Comparison of ENCODE assay signal across 8 cellular contexts in the genomic region with DNA sequence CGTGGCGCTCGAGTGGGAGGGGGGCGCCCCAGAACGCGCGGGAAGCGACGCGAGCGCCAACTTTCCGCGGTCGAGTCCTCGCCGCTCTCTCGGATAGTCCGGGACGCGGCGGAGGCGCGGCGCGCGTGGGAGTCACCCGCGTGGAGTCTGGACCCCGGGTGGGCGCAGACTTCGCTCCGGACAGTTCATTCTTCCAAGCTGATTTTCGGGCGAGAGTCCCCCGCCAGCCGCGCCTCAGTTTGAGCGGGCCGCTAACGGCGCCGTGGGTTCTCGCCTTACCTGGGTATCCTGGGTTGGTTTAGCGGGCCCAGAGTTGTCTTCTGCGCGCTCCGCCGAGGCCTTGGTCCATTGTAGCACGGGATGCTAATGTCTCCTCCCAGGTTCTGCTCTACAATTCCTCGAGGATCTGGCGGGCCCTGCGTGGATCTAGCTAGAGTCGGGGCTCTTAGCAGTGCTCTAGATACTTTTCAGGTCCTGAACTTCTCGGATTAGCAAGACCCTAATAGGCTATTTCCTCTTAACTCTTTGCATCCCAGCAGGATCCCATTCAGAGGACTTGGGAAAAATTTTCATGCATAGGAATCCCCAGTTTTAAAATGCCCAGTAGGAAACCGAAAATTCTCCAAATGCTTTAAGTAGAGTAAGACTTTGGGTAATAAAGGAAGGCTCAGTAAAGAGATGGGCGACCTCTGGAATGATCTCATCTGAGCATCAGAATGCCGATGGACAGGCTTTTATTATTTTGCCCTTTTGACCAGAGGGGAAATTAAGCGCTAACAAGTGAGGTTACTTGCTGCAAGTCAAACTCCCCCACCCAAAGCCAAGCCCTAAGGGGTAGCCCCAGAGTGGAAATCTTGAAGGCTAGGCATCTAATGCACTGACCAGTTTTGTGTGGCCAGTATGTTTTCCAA. TPM values are rescaled to one million over a fixed set of nuclear protein-coding genes. Genes with fewer than 3 reads are reported as not detected.
DNase-seq lines count a peak whose midpoint lies in the region; ATAC-seq, FAIRE-seq and TF ChIP-seq lines count a peak whose summit lies in the region.

No MANE protein-coding gene starts in this region.

- ATAC-seq in GM18511 (IDR thresholded peaks at IDR 0.05; ENCODE audit: unreplicated experiment) (no peak), HG02588 (IDR thresholded peaks at IDR 0.05; ENCODE audit: unreplicated experiment) (no peak)

- TF ChIP-seq CTCF in bronchial epithelial cell (IDR thresholded peaks at IDR 0.05; ENCODE audit: insufficient read depth, low read length, severe bottlenecking), result no peak

- no peaks in the 10 kb centered on the region for H3K36me3 ChIP-seq in bronchial epithelial cell (ENCODE audit: control insufficient read depth, insufficient read depth, low read length)

- peak; percentile 65 for FAIRE-seq in GM12891 (lab: Jason Lieb, UNC)
- FAIRE-seq in bronchial epithelial cell (lab: Jason Lieb, UNC), result no peak

- DNase-seq in GM12891 (ENCODE audit: insufficient read length, low spot score), result no peak
- no peak for DNase-seq in bronchial epithelial cell (ENCODE audit: low read depth)
- DNase-seq in kidney glomerular epithelial cell (lab: John Stamatoyannopoulos, UW), result peak; percentile 23
- peak; percentile 17 for DNase-seq in stimulated activated CD8-positive, alpha-beta memory T cell treated with anti-CD3 and anti-CD28 coated beads, Interleukin-12 subunit alpha, Interleukin-12 subunit beta, amount 100 ng/mL, for 4 hours (ENCODE audit: low read depth)
- DNase-seq in NCI-H187 (lab: John Stamatoyannopoulos, UW), result no peak

- TF ChIP-seq POLR2A in GM12891 (IDR thresholded peaks at IDR 0.05; ENCODE audit: low read depth, low read length), result no peak
- 0 out of 2 replicates have a peak, but pooled peaks have one; percentile 10 for TF ChIP-seq POLR2A in Raji (IDR thresholded peaks at IDR 0.05; ENCODE audit: insufficient read depth, low read depth, low read length)

- peaks cover 20% of the 10 kb centered on the region for H3K27me3 ChIP-seq in bronchial epithelial cell (ENCODE audit: control insufficient read depth, insufficient read depth, low read length)

- peak overlapping the region; percentile 32 for H3K4me3 ChIP-seq in bronchial epithelial cell (ENCODE audit: low read depth, low read length)

TF ChIP-seq in GM12891, 5 proteins besides CTCF, POLR2A, EP300 and RAD21:
- TF ChIP-seq TAF1 (IDR thresholded peaks at IDR 0.05; ENCODE audit: low read depth, low read length), result no peak
- no peak for TF ChIP-seq POLR2AphosphoS5 (IDR thresholded peaks at IDR 0.05; ENCODE audit: low read depth, low read length)
- no peak for TF ChIP-seq POU2F2 (IDR thresholded peaks at IDR 0.05; ENCODE audit: low read depth, low read length)
- TF ChIP-seq PAX5 (IDR thresholded peaks at IDR 0.05; ENCODE audit: insufficient read depth, low read length, severe bottlenecking), result no peak
- no peak for TF ChIP-seq SPI1 (IDR thresholded peaks at IDR 0.05; ENCODE audit: low read depth, low read length)

RNA-seq across cellular contexts. Expression of a gene that starts 0.5 kb away (rescaled TPM):
- polyA plus RNA-seq in GM12891 (2012; ENCODE audit: low read depth, missing spikeins), result 1.9 TPM
- total RNA-seq in bronchial epithelial cell, result 0.53 and 2.4 TPM in 2 replicates

RNA-seq across cellular contexts. Expression of a gene that starts 17.1 kb away (rescaled TPM):
- not detected for polyA plus RNA-seq in GM12891 (2012; ENCODE audit: low read depth, missing spikeins)
- not detected in 2 replicates for total RNA-seq in bronchial epithelial cell

Comparison
In these comparisons a context has a peak if more than half of its experiments do, and no peak if none do; other contexts are left out.
1. DNase-seq: peak in kidney glomerular epithelial cell (single experiment) and stimulated activated CD8-positive, alpha-beta memory T cell treated with anti-CD3 and anti-CD28 coated beads, Interleukin-12 subunit alpha, Interleukin-12 subunit beta, amount 100 ng/mL, for 4 hours (single experiment); none in GM12891 (single experiment), bronchial epithelial cell (single experiment) and NCI-H187 (0 of 2).